ENCODE assay signal across 1 cellular context in the genomic region with DNA sequence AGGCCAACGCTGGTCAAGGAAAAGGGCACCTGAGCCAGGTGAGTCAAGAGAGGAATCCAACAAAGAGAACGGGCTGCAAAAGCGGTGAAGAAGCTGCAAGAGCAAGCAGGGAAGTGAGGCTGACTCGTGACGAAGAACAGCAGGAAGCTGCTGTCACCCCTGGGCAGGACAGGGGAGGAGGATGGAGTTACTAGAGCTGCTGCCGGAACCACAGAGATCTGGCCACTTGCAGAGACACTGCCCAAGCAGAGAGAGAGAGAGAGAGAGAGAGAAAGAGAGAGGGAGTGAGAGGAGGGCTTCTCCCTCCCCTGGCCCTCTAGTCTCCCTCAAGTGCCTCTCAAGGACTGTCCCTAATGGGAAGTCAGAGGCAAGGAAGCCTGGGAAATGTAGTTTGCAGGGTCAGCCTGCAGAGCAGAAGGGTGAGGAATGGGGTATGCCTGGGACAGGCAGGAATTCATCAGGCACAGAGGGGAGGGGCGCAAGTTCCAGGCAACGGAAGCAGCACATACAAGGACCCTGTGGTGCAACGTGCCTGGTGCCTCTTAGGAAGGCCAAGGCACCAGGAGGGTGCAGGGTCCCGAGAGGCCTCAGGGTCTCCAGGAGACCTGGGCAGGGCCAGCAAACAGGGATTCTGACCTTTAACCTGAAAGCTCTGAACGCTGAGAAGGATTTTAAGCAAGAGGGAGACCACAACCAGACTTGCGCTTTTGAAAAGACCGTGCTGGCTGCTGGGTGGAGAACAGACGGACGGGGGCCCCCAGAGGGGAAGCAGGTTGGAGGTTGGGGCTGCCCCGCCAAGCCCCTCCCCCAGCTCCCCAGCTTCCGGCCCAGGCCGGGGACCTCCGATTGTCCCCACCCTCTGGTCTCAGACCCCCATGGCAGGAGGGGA.
TF ChIP-seq lines count a peak whose summit lies in the region.

No MANE protein-coding gene starts in this region.

TF ChIP-seq in HepG2, 621 proteins besides CTCF, POLR2A, EP300 and RAD21 (continued from another document and continues in another):
- peak; percentile 74; the same call in 1 of the 2 replicates for TF ChIP-seq ZNF768 (CRISPR knock-in tag; IDR thresholded peaks at IDR 0.05)
- TF ChIP-seq BRD4 (CRISPR knock-in tag; IDR thresholded peaks at IDR 0.05): peak; percentile 87; the same call in 1 of the 2 replicates
- TF ChIP-seq, protein P1, sequence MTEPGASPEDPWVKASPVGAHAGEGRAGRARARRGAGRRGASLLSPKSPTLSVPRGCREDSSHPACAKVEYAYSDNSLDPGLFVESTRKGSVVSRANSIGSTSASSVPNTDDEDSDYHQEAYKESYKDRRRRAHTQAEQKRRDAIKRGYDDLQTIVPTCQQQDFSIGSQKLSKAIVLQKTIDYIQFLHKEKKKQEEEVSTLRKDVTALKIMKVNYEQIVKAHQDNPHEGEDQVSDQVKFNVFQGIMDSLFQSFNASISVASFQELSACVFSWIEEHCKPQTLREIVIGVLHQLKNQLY (CRISPR knock-in tag; IDR thresholded peaks at IDR 0.05): no peak; the same call in 1 of the 2 replicates
- TF ChIP-seq ATM (IDR thresholded peaks at IDR 0.05; ENCODE audit: borderline replicate concordance): no peak
- 0 out of 2 replicates have a peak, but pooled peaks have one; percentile 47 for TF ChIP-seq SAFB2 (CRISPR knock-in tag; IDR thresholded peaks at IDR 0.05; ENCODE audit: borderline replicate concordance, low read depth)
- TF ChIP-seq ZFAT (CRISPR knock-in tag; conservative IDR thresholded peaks at IDR 0.05): no peak
- peak; percentile 75 for TF ChIP-seq KLF6 (CRISPR knock-in tag; IDR thresholded peaks at IDR 0.05)
- no peak for TF ChIP-seq NBN (conservative IDR thresholded peaks at IDR 0.05)
- peak; percentile 90 for TF ChIP-seq TGIF2 (CRISPR knock-in tag; IDR thresholded peaks at IDR 0.05)
- no peak for TF ChIP-seq SNRNP70 (IDR thresholded peaks at IDR 0.05; ENCODE audit: low read depth, low read length)
- peak; percentile 64 for TF ChIP-seq FOXC1 (CRISPR knock-in tag; IDR thresholded peaks at IDR 0.05; ENCODE audit: borderline replicate concordance)
- TF ChIP-seq, protein P2, sequence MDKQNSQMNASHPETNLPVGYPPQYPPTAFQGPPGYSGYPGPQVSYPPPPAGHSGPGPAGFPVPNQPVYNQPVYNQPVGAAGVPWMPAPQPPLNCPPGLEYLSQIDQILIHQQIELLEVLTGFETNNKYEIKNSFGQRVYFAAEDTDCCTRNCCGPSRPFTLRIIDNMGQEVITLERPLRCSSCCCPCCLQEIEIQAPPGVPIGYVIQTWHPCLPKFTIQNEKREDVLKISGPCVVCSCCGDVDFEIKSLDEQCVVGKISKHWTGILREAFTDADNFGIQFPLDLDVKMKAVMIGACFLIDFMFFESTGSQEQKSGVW (CRISPR knock-in tag; IDR thresholded peaks at IDR 0.05; ENCODE audit: borderline replicate concordance): no peak
- TF ChIP-seq ADNP (CRISPR knock-in tag; IDR thresholded peaks at IDR 0.05): no peak
- no peak for TF ChIP-seq ZNF235 (CRISPR knock-in tag; IDR thresholded peaks at IDR 0.05; ENCODE audit: borderline replicate concordance)
- peak; percentile 61; the same call in 1 of the 2 replicates for TF ChIP-seq CREM (IDR thresholded peaks at IDR 0.05)
- TF ChIP-seq CREM (CRISPR knock-in tag; IDR thresholded peaks at IDR 0.05): no peak
- TF ChIP-seq FOXA3 (CRISPR knock-in tag; IDR thresholded peaks at IDR 0.05): peak; percentile 58; the same call in 1 of the 2 replicates
- no peak for TF ChIP-seq RFX5 (IDR thresholded peaks at IDR 0.05; ENCODE audit: low read depth, low read length)
- no peak; the same call in 1 of the 2 replicates for TF ChIP-seq SMAD1 (CRISPR knock-in tag; IDR thresholded peaks at IDR 0.05; ENCODE audit: borderline replicate concordance, low read depth)
- TF ChIP-seq GABPA (IDR thresholded peaks at IDR 0.05; ENCODE audit: low read depth, low read length): peak; percentile 64
- peak; percentile 92 for TF ChIP-seq GABPA (CRISPR knock-in tag; IDR thresholded peaks at IDR 0.05; ENCODE audit: low read depth)
- 0 out of 2 replicates have a peak, but pooled peaks have one; percentile 16 for TF ChIP-seq MZF1 (CRISPR knock-in tag; IDR thresholded peaks at IDR 0.05; ENCODE audit: borderline replicate concordance)
- TF ChIP-seq, protein P3, sequence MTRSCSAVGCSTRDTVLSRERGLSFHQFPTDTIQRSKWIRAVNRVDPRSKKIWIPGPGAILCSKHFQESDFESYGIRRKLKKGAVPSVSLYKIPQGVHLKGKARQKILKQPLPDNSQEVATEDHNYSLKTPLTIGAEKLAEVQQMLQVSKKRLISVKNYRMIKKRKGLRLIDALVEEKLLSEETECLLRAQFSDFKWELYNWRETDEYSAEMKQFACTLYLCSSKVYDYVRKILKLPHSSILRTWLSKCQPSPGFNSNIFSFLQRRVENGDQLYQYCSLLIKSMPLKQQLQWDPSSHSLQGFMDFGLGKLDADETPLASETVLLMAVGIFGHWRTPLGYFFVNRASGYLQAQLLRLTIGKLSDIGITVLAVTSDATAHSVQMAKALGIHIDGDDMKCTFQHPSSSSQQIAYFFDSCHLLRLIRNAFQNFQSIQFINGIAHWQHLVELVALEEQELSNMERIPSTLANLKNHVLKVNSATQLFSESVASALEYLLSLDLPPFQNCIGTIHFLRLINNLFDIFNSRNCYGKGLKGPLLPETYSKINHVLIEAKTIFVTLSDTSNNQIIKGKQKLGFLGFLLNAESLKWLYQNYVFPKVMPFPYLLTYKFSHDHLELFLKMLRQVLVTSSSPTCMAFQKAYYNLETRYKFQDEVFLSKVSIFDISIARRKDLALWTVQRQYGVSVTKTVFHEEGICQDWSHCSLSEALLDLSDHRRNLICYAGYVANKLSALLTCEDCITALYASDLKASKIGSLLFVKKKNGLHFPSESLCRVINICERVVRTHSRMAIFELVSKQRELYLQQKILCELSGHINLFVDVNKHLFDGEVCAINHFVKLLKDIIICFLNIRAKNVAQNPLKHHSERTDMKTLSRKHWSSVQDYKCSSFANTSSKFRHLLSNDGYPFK (CRISPR knock-in tag; IDR thresholded peaks at IDR 0.05; ENCODE audit: borderline replicate concordance): peak; percentile 78; the same call in 1 of the 2 replicates
- TF ChIP-seq, protein P4, sequence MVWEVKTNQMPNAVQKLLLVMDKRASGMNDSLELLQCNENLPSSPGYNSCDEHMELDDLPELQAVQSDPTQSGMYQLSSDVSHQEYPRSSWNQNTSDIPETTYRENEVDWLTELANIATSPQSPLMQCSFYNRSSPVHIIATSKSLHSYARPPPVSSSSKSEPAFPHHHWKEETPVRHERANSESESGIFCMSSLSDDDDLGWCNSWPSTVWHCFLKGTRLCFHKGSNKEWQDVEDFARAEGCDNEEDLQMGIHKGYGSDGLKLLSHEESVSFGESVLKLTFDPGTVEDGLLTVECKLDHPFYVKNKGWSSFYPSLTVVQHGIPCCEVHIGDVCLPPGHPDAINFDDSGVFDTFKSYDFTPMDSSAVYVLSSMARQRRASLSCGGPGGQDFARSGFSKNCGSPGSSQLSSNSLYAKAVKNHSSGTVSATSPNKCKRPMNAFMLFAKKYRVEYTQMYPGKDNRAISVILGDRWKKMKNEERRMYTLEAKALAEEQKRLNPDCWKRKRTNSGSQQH (CRISPR knock-in tag; IDR thresholded peaks at IDR 0.05; ENCODE audit: low read depth): no peak; the same call in 1 of the 2 replicates
- peak; percentile 40; the same call in 1 of the 2 replicates for TF ChIP-seq SP4 (CRISPR knock-in tag; IDR thresholded peaks at IDR 0.05)
- TF ChIP-seq FOXK1 (CRISPR knock-in tag; IDR thresholded peaks at IDR 0.05; ENCODE audit: borderline replicate concordance, low read depth): 0 out of 2 replicates have a peak, but pooled peaks have one; percentile 9
- TF ChIP-seq, protein P5, sequence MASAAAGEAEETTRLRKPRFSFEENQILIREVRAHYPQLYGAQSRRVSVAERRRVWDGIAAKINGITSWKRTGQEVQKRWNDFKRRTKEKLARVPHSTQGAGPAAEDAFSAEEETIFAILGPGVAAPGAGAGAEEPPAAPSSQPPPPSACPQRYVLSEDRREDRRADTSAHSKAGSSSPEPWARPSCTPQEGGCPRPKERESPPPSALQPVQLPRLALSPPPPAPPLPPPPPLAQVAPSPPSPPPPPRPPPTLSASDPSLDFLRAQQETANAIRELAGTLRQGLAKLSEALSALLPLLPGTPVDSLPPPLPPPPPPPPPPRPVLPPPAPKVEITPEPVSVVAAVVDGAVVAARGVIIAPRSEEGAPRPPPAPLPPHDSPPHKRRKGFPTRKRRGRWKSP (CRISPR knock-in tag; IDR thresholded peaks at IDR 0.05): peak; percentile 77; the same call in 1 of the 2 replicates
- TF ChIP-seq NFYC (CRISPR knock-in tag; IDR thresholded peaks at IDR 0.05): peak; percentile 34
- TF ChIP-seq POLR2G (IDR thresholded peaks at IDR 0.05; ENCODE audit: low read depth, low read length): 0 out of 2 replicates have a peak, but pooled peaks have one; percentile 21
- TF ChIP-seq, protein P6, sequence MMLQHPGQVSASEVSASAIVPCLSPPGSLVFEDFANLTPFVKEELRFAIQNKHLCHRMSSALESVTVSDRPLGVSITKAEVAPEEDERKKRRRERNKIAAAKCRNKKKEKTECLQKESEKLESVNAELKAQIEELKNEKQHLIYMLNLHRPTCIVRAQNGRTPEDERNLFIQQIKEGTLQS (CRISPR knock-in tag; IDR thresholded peaks at IDR 0.05): no peak; the same call in 1 of the 2 replicates
- TF ChIP-seq, protein P7, sequence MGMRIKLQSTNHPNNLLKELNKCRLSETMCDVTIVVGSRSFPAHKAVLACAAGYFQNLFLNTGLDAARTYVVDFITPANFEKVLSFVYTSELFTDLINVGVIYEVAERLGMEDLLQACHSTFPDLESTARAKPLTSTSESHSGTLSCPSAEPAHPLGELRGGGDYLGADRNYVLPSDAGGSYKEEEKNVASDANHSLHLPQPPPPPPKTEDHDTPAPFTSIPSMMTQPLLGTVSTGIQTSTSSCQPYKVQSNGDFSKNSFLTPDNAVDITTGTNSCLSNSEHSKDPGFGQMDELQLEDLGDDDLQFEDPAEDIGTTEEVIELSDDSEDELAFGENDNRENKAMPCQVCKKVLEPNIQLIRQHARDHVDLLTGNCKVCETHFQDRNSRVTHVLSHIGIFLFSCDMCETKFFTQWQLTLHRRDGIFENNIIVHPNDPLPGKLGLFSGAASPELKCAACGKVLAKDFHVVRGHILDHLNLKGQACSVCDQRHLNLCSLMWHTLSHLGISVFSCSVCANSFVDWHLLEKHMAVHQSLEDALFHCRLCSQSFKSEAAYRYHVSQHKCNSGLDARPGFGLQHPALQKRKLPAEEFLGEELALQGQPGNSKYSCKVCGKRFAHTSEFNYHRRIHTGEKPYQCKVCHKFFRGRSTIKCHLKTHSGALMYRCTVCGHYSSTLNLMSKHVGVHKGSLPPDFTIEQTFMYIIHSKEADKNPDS (CRISPR knock-in tag; IDR thresholded peaks at IDR 0.05): 0 out of 2 replicates have a peak, but pooled peaks have one; percentile 79
- TF ChIP-seq MTF2 (CRISPR knock-in tag; IDR thresholded peaks at IDR 0.05; ENCODE audit: borderline replicate concordance): peak; percentile 23; the same call in 1 of the 2 replicates
- peak; percentile 70; the same call in 1 of the 2 replicates for TF ChIP-seq ZBTB1 (CRISPR knock-in tag; IDR thresholded peaks at IDR 0.05; ENCODE audit: borderline replicate concordance)
- TF ChIP-seq, protein P8, sequence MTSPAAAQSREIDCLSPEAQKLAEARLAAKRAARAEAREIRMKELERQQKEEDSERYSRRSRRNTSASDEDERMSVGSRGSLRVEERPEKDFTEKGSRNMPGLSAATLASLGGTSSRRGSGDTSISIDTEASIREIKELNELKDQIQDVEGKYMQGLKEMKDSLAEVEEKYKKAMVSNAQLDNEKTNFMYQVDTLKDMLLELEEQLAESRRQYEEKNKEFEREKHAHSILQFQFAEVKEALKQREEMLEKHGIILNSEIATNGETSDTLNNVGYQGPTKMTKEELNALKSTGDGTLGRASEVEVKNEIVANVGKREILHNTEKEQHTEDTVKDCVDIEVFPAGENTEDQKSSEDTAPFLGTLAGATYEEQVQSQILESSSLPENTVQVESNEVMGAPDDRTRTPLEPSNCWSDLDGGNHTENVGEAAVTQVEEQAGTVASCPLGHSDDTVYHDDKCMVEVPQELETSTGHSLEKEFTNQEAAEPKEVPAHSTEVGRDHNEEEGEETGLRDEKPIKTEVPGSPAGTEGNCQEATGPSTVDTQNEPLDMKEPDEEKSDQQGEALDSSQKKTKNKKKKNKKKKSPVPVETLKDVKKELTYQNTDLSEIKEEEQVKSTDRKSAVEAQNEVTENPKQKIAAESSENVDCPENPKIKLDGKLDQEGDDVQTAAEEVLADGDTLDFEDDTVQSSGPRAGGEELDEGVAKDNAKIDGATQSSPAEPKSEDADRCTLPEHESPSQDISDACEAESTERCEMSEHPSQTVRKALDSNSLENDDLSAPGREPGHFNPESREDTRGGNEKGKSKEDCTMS (CRISPR knock-in tag; conservative IDR thresholded peaks at IDR 0.05): no peak
- TF ChIP-seq KLF15 (CRISPR knock-in tag; IDR thresholded peaks at IDR 0.05; ENCODE audit: borderline replicate concordance): no peak
- TF ChIP-seq, protein P9, sequence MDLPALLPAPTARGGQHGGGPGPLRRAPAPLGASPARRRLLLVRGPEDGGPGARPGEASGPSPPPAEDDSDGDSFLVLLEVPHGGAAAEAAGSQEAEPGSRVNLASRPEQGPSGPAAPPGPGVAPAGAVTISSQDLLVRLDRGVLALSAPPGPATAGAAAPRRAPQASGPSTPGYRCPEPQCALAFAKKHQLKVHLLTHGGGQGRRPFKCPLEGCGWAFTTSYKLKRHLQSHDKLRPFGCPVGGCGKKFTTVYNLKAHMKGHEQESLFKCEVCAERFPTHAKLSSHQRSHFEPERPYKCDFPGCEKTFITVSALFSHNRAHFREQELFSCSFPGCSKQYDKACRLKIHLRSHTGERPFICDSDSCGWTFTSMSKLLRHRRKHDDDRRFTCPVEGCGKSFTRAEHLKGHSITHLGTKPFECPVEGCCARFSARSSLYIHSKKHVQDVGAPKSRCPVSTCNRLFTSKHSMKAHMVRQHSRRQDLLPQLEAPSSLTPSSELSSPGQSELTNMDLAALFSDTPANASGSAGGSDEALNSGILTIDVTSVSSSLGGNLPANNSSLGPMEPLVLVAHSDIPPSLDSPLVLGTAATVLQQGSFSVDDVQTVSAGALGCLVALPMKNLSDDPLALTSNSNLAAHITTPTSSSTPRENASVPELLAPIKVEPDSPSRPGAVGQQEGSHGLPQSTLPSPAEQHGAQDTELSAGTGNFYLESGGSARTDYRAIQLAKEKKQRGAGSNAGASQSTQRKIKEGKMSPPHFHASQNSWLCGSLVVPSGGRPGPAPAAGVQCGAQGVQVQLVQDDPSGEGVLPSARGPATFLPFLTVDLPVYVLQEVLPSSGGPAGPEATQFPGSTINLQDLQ (CRISPR knock-in tag; IDR thresholded peaks at IDR 0.05): no peak
- no peak; the same call in 1 of the 2 replicates for TF ChIP-seq BORCS8-MEF2B (CRISPR knock-in tag; IDR thresholded peaks at IDR 0.05)
